ENCODE assay signal across 22 cellular contexts in the genomic region with DNA sequence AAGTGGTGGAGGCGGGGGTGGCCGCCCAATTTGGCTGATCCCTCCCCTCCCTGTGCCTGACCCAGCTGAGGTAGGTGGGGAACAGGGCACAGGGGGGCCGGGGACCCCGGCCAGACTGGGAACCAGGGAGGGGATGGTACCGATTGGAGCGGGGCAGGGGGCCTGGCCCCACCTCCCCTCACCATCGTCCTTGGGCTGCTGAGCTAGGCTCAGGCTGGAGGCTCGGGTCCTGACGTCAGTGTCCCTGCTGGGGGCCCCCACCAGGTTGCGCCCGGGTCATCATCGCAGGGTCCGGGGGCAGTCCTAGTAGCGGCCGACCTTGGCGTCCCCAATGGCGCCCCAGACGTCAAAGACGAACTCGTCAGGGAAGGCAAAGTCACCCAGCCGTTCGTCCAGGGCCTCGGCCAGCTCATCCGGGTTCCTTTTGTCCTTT. TPM values are rescaled to one million over a fixed set of nuclear protein-coding genes. Genes with fewer than 3 reads are reported as not detected.
A peak's percentile ranks its signal among the peaks of the same experiment; 100 is the strongest.
DNase-seq lines count a peak whose midpoint lies in the region; ATAC-seq and TF ChIP-seq lines count a peak whose summit lies in the region.
"Had no signal": no experiment of that assay in that cellular context is flagged by ENCODE, and none has a peak within 500 bp of the region (broad histone marks: within the 10 kb centered on the region; RNA-seq: fewer than 3 reads in every experiment).

No MANE protein-coding gene starts in this region.

- peak; percentile 48 for DNase-seq in H7
- no peak for DNase-seq in RWPE1 (ENCODE audit: low spot score)
- no peak for DNase-seq in lower lobe of right lung
- no peak for DNase-seq in GDM1 (lab: John Stamatoyannopoulos, UW)
- no peak for DNase-seq in NCI-H510A treated with DMSO at 0.1 percent for 48 hours (lab: John Stamatoyannopoulos, UW)
- DNase-seq: activated CD4-positive, alpha-beta T cell treated with anti-CD3 and anti-CD28 coated beads, Interleukin-2, amount 10 ng/mL, durations not matched to agents 7 days and 5 days; activated naive CD4-positive, alpha-beta T cell treated with Interleukin-2 at 50 U/mL for 16 hours; activated T-cell treated with anti-CD3 and anti-CD28 coated beads, Interleukin-2, amount 50 U/mL, for 48 hours; brain microvascular endothelial cell; effector memory CD4-positive, alpha-beta T cell; EL; foreskin melanocyte; NCI-H1048; NCI-H1694 treated with DMSO at 0.1 percent for 48 hours; NCI-H2171 treated with DMSO at 0.1 percent for 48 hours; NCI-H526 treated with DMSO at 0.1 percent for 48 hours; stimulated activated naive CD8-positive, alpha-beta T cell treated with anti-CD3 and anti-CD28 coated beads, Interleukin-15, amount 100 ng/mL, for 72 hours; transverse colon had no signal

- no peaks in the 10 kb centered on the region for H3K27me3 ChIP-seq in H7 (ENCODE audit: control insufficient read depth, insufficient read depth, low read length)
- peaks cover 16% of the 10 kb centered on the region for H3K27me3 ChIP-seq in lower lobe of right lung (ENCODE audit: low read depth)
- H3K27me3 ChIP-seq: brain microvascular endothelial cell had no signal

- no peak for TF ChIP-seq CTCF in RWPE1 (conservative IDR thresholded peaks at IDR 0.05; ENCODE audit: low read depth)
- TF ChIP-seq CTCF in lower lobe of right lung (IDR thresholded peaks at IDR 0.05) = no peak

- no peaks in the 10 kb centered on the region for H3K9me3 ChIP-seq in lower lobe of right lung
- H3K9me3 ChIP-seq: mucosa of descending colon, transverse colon had no signal

- H3K36me3 ChIP-seq in H7 (replicated peaks; ENCODE audit: control insufficient read depth, insufficient read depth, low read length) = peaks cover 3% of the 10 kb centered on the region
- peaks cover 55% of the 10 kb centered on the region for H3K36me3 ChIP-seq in lower lobe of right lung

- CTCF ChIA-PET in RWPE1 (lab: Yijun Ruan, JAX) = interaction anchor here (0.5 to 1.0 kb wide), 4 partner anchors 12 to 1393 kb away, joined by 3 read pairs; a partner anchor contains a TSS

- intact Hi-C loops in lower lobe of right lung (cut with DNase I) = no loop called here

- POLR2A ChIA-PET in RWPE1 (lab: Yijun Ruan, JAX; ENCODE audit: low non-redundant PET) = no interaction called here

- peak overlapping the region; percentile 78 for H3K27ac ChIP-seq in RWPE1
- peak overlapping the region; percentile 65 for H3K27ac ChIP-seq in lower lobe of right lung
- H3K27ac ChIP-seq: brain microvascular endothelial cell, VCaP had no signal

- peaks cover 31% of the 10 kb centered on the region for H3K4me1 ChIP-seq in lower lobe of right lung

- H3K4me3 ChIP-seq in H7 (ENCODE audit: insufficient read depth, low read depth, low read length) (no peak overlapping the region), lower lobe of right lung (no peak overlapping the region)
- H3K4me3 ChIP-seq: mucosa of descending colon, transverse colon had no signal

- ATAC-seq in lower lobe of right lung (no peak), GM19452 (IDR thresholded peaks at IDR 0.05; ENCODE audit: unreplicated experiment) (no peak)
- ATAC-seq: mucosa of descending colon; stimulated activated naive CD8-positive, alpha-beta T cell treated with anti-CD3 and anti-CD28 coated beads, Interleukin-15, amount 100 ng/mL, for 72 hours had no signal

RNA-seq across cellular contexts. Expression of a gene that starts 3.0 kb away (rescaled TPM):
- total RNA-seq in H7 (2014; rRNA removed; shearing (Covaris generic)) = 0.22 and 0.35 TPM in 2 replicates
- 0.62 TPM for total RNA-seq in lower lobe of right lung
- total RNA-seq: LHCN-M2 had no signal

RNA-seq across cellular contexts. Expression of a gene that starts 17.8 kb away (rescaled TPM):
- 97.8 and 116 TPM in 2 replicates for total RNA-seq in H7 (2014; rRNA removed; shearing (Covaris generic))
- total RNA-seq in lower lobe of right lung = 72.1 TPM

RNA-seq across cellular contexts. Expression of a gene that starts 40.1 kb away (rescaled TPM):
- 44.6 and 46.9 TPM in 2 replicates for total RNA-seq in H7 (2014; rRNA removed; shearing (Covaris generic))
- 92.5 TPM for total RNA-seq in lower lobe of right lung

RNA-seq across cellular contexts. Expression of a gene that starts 45.0 kb away (rescaled TPM):
- total RNA-seq in H7 (2014; rRNA removed; shearing (Covaris generic)) = 108 and 127 TPM in 2 replicates
- total RNA-seq in lower lobe of right lung = 147 TPM

RNA-seq across cellular contexts. Expression of a gene that starts 51.3 kb away (rescaled TPM):
- 88.2 and 99.4 TPM in 2 replicates for total RNA-seq in H7 (2014; rRNA removed; shearing (Covaris generic))
- 127 TPM for total RNA-seq in lower lobe of right lung
